In the genomic region with DNA sequence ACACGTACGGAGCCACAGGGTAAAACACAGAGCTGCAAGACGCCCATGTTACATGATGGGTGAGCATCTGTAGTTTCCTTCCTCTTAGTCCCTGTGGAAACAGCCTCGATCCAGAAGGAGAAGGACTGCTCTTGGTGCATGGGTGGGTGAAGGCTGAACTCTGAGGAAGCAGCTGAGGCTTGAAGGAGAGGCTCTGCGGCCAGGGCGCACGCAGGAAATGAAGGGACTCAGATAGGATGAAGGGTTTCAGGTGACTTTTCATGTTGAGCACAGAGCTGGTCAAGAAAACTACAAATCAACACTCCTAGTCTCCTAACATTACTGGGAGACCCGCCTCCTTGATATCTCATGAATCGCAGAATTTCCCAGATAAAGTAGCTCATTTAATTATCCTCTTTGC, we compare ENCODE assay signal across 21 cellular contexts.
"Had no signal": no experiment of that assay in that cellular context is flagged by ENCODE, and none has a peak within 500 bp of the region (broad histone marks: within the 10 kb centered on the region; RNA-seq: fewer than 3 reads in every experiment).

No MANE protein-coding gene starts in this region.

- H3K36me3 Mint-ChIP-seq: activated CD8-positive, alpha-beta memory T cell treated with anti-CD3 and anti-CD28 coated beads, Interleukin-2, amount 10 ng/mL, durations not matched to agents 7 days and 5 days; activated naive CD4-positive, alpha-beta T cell treated with anti-CD3 and anti-CD28 coated beads, Interleukin-2, amount 50 U/mL, for 72 hours; natural killer cell treated with Interleukin-12 subunit alpha and Interleukin-12 subunit beta and Interleukin-15 and Interleukin-18, amount 100 ng/mL, for 72 hours had no signal

- H3K4me3 Mint-ChIP-seq: activated CD4-positive, alpha-beta T cell treated with anti-CD3 and anti-CD28 coated beads, Interleukin-2, amount 10 ng/mL, durations not matched to agents 24 days and 14 days; activated CD8-positive, alpha-beta memory T cell treated with anti-CD3 and anti-CD28 coated beads, Interleukin-2, amount 10 ng/mL, durations not matched to agents 7 days and 5 days; activated CD8-positive, alpha-beta T cell treated with anti-CD3 and anti-CD28 coated beads for 36 hours; dendritic cell treated with granulocyte-macrophage colony-stimulating factor and Interleukin-4, amounts not matched to agents 40 ng/mL and 50 ng/mL, for 4 days; natural killer cell treated with Interleukin-12 subunit alpha and Interleukin-12 subunit beta and Interleukin-15 and Interleukin-18, amount 100 ng/mL, for 72 hours had no signal

- H3K27ac ChIP-seq: ascending aorta, brain microvascular endothelial cell, heart left ventricle, upper lobe of left lung had no signal

- H3K4me3 ChIP-seq: ascending aorta, heart left ventricle, upper lobe of left lung had no signal

- H3K27ac Mint-ChIP-seq: activated CD4-positive, alpha-beta T cell treated with anti-CD3 and anti-CD28 coated beads, Interleukin-2, amount 10 ng/mL, durations not matched to agents 24 days and 14 days; activated CD8-positive, alpha-beta memory T cell treated with anti-CD3 and anti-CD28 coated beads, Interleukin-2, amount 10 ng/mL, durations not matched to agents 7 days and 5 days; activated CD8-positive, alpha-beta T cell treated with anti-CD3 and anti-CD28 coated beads for 36 hours; activated naive CD4-positive, alpha-beta T cell treated with anti-CD3 and anti-CD28 coated beads, Interleukin-2, amount 50 U/mL, for 72 hours; dendritic cell treated with granulocyte-macrophage colony-stimulating factor and Interleukin-4, amounts not matched to agents 40 ng/mL and 50 ng/mL, for 4 days; natural killer cell treated with Interleukin-12 subunit alpha and Interleukin-12 subunit beta and Interleukin-15 and Interleukin-18, amount 100 ng/mL, for 72 hours had no signal

- H3K4me1 ChIP-seq: ascending aorta, upper lobe of left lung had no signal

- H3K36me3 ChIP-seq: ascending aorta, brain microvascular endothelial cell, heart left ventricle, upper lobe of left lung had no signal

- DNase-seq: activated CD4-positive, alpha-beta T cell treated with anti-CD3 and anti-CD28 coated beads, Interleukin-2, amount 10 ng/mL, durations not matched to agents 24 days and 14 days; activated CD8-positive, alpha-beta memory T cell treated with anti-CD3 and anti-CD28 coated beads, Interleukin-2, amount 10 ng/mL, durations not matched to agents 7 days and 5 days; activated CD8-positive, alpha-beta T cell treated with anti-CD3 and anti-CD28 coated beads for 36 hours; activated gamma-delta T cell treated with Interleukin-2 at 50 U/mL for 16 hours; activated T-cell treated with anti-CD3 and anti-CD28 coated beads for 4 hours; brain microvascular endothelial cell; caudate nucleus; effector CD4-positive, alpha-beta T cell; occipital lobe; stimulated activated CD4-positive, alpha-beta T cell treated with anti-CD3 and anti-CD28 coated beads, Interleukin-12 subunit alpha, Interleukin-12 subunit beta, amount 100 ng/mL, for 4 hours; stimulated activated CD4-positive, alpha-beta T cell treated with anti-CD3 and anti-CD28 coated beads, Interleukin-4, amount 100 ng/mL, for 4 hours; stimulated activated naive CD8-positive, alpha-beta T cell treated with anti-CD3 and anti-CD28 coated beads, Interleukin-15, Interleukin-2, amounts not matched to agents 100 U/mL and 50 U/mL, for 24 hours; T-helper 2 cell; upper lobe of left lung had no signal

- H3K9me3 ChIP-seq: ascending aorta, heart left ventricle, upper lobe of left lung had no signal

- H3K27me3 ChIP-seq: ascending aorta, brain microvascular endothelial cell, upper lobe of left lung had no signal

- ATAC-seq: activated CD4-positive, CD25-positive, alpha-beta regulatory T cell treated with anti-CD3 and anti-CD28 coated beads, Interleukin-2, amount 50 U/mL, for 24 hours; activated CD8-positive, alpha-beta memory T cell treated with anti-CD3 and anti-CD28 coated beads, Interleukin-2, amount 10 ng/mL, durations not matched to agents 7 days and 5 days; activated CD8-positive, alpha-beta T cell treated with anti-CD3 and anti-CD28 coated beads for 36 hours; activated naive CD4-positive, alpha-beta T cell treated with anti-CD3 and anti-CD28 coated beads, Interleukin-2, amount 50 U/mL, for 72 hours; heart left ventricle; left lobe of liver; natural killer cell treated with Interleukin-12 subunit alpha and Interleukin-12 subunit beta and Interleukin-15 and Interleukin-18, amount 100 ng/mL, for 72 hours; stimulated activated naive CD8-positive, alpha-beta T cell treated with anti-CD3 and anti-CD28 coated beads, Interleukin-15, Interleukin-2, amounts not matched to agents 100 U/mL and 50 U/mL, for 24 hours had no signal

- H3K9me3 Mint-ChIP-seq: activated CD4-positive, alpha-beta T cell treated with anti-CD3 and anti-CD28 coated beads, Interleukin-2, amount 10 ng/mL, durations not matched to agents 24 days and 14 days; activated CD8-positive, alpha-beta T cell treated with anti-CD3 and anti-CD28 coated beads for 36 hours; activated naive CD4-positive, alpha-beta T cell treated with anti-CD3 and anti-CD28 coated beads, Interleukin-2, amount 50 U/mL, for 72 hours; dendritic cell treated with granulocyte-macrophage colony-stimulating factor and Interleukin-4, amounts not matched to agents 40 ng/mL and 50 ng/mL, for 4 days; natural killer cell treated with Interleukin-12 subunit alpha and Interleukin-12 subunit beta and Interleukin-15 and Interleukin-18, amount 100 ng/mL, for 72 hours had no signal
